ENCODE assay signal across 22 cellular contexts in the genomic region with DNA sequence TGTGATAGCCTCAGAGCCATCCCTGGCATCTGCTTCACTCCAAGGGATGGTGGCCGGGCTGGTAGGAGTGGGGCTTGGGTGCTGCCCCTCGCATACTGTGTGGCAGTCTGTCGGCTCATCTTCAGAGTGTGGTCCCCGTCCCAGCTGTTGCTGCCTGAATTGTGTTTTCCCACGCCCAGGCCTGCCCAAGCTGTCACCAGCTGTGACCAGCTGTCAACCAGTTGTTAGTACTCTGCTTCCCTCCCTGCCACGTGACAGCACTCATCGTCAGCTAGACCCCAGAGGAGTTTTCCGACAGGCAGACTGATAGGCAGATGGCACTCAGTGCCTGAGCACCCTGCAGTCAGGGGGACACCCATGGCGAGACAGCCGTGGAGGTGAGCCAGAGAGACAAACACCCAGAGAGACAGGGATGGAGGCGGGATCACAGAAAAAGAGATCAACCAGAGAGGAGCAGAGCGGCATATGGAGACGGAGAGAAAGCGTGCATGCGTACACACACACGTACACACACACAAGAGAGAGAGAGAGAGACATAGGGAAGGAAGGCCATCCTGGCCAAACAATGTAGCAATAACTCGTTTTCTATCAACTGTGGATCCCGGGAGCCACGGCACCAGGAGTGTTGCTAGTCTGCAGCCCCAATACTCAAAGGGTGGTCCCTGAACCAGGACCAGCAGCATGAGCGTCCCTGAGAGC. TPM values are rescaled to one million over a fixed set of nuclear protein-coding genes. Genes with fewer than 3 reads are reported as not detected.
DNase-seq lines count a peak whose midpoint lies in the region; ATAC-seq and TF ChIP-seq lines count a peak whose summit lies in the region.
"Had no signal": no experiment of that assay in that cellular context is flagged by ENCODE, and none has a peak within 500 bp of the region (broad histone marks: within the 10 kb centered on the region; RNA-seq: fewer than 3 reads in every experiment).

No MANE protein-coding gene starts in this region.

- CTCF ChIA-PET in Caco-2 (lab: Charles Lee), result interaction anchor here (1.1 kb wide), 1 partner anchor 50 kb away, joined by 3 read pairs; no protein-coding TSS in a partner anchor
- CTCF ChIA-PET in CD8-positive, alpha-beta T cell (lab: Charles Lee), result no interaction called here

- no peak overlapping the region for H3K4me3 ChIP-seq in Caco-2 (ENCODE audit: low read depth, low read length)
- no peak overlapping the region for H3K4me3 ChIP-seq in CD8-positive, alpha-beta T cell (ENCODE audit: low read depth, low read length)
- H3K4me3 ChIP-seq: BLaER1, left lung, PC-9, SJSA1 had no signal

- H3K4me3 Mint-ChIP-seq in Caco-2 (ENCODE audit: unreplicated experiment), result no peak overlapping the region
- H3K4me3 Mint-ChIP-seq in glutamatergic neuron (ENCODE audit: unreplicated experiment), result peak overlapping the region; percentile 67
- H3K4me3 Mint-ChIP-seq in nephron progenitor cell, result no peak overlapping the region
- H3K4me3 Mint-ChIP-seq in CD8-positive, alpha-beta T cell, result no peak overlapping the region
- H3K4me3 Mint-ChIP-seq: activated CD4-positive, alpha-beta T cell treated with anti-CD3 and anti-CD28 coated beads, Interleukin-2, amount 10 ng/mL, durations not matched to agents 24 days and 14 days; activated naive CD8-positive, alpha-beta T cell treated with anti-CD3 and anti-CD28 coated beads for 36 hours; IgD-negative memory B cell; T-helper 1 cell treated with Interleukin-12 subunit alpha and Interleukin-12 subunit beta and Interleukin-4 antibody, amounts not matched to agents 30 μg/mL and 1 μg/mL, for 36 hours had no signal

- H3K9me3 ChIP-seq in Caco-2, result no peaks in the 10 kb centered on the region
- H3K9me3 ChIP-seq in CD8-positive, alpha-beta T cell (ENCODE audit: low read length), result no peaks in the 10 kb centered on the region
- H3K9me3 ChIP-seq: BLaER1, left lung, SJSA1 had no signal

- ATAC-seq in CD8-positive, alpha-beta T cell, result no peak

- H3K36me3 Mint-ChIP-seq in Caco-2 (ENCODE audit: insufficient read depth, unreplicated experiment), result peaks cover 7% of the 10 kb centered on the region
- no peaks in the 10 kb centered on the region for H3K36me3 Mint-ChIP-seq in glutamatergic neuron (ENCODE audit: unreplicated experiment)
- no peaks in the 10 kb centered on the region for H3K36me3 Mint-ChIP-seq in nephron progenitor cell (ENCODE audit: low read depth)
- H3K36me3 Mint-ChIP-seq in CD8-positive, alpha-beta T cell, result no peaks in the 10 kb centered on the region
- H3K36me3 Mint-ChIP-seq: activated naive CD8-positive, alpha-beta T cell treated with anti-CD3 and anti-CD28 coated beads for 36 hours; IgD-negative memory B cell had no signal

- peaks cover 58% of the 10 kb centered on the region for H3K4me1 Mint-ChIP-seq in Caco-2 (ENCODE audit: low read depth, unreplicated experiment)
- peaks cover 44% of the 10 kb centered on the region for H3K4me1 Mint-ChIP-seq in glutamatergic neuron (ENCODE audit: low read depth, unreplicated experiment)
- H3K4me1 Mint-ChIP-seq in nephron progenitor cell, result peaks cover 78% of the 10 kb centered on the region
- H3K4me1 Mint-ChIP-seq in CD8-positive, alpha-beta T cell (ENCODE audit: low read depth), result no peaks in the 10 kb centered on the region
- H3K4me1 Mint-ChIP-seq: activated CD4-positive, alpha-beta T cell treated with anti-CD3 and anti-CD28 coated beads, Interleukin-2, amount 10 ng/mL, durations not matched to agents 24 days and 14 days; activated naive CD8-positive, alpha-beta T cell treated with anti-CD3 and anti-CD28 coated beads for 36 hours; IgD-negative memory B cell had no signal

- no peaks in the 10 kb centered on the region for H3K36me3 ChIP-seq in Caco-2 (ENCODE audit: control insufficient read depth, insufficient read depth, low read length)
- H3K36me3 ChIP-seq in CD8-positive, alpha-beta T cell (ENCODE audit: insufficient read depth, low read length), result no peaks in the 10 kb centered on the region
- H3K36me3 ChIP-seq: BLaER1, left lung, SJSA1 had no signal

- H3K4me1 ChIP-seq in Caco-2, result peaks cover 45% of the 10 kb centered on the region
- H3K4me1 ChIP-seq in CD8-positive, alpha-beta T cell (ENCODE audit: insufficient read depth, low read length), result no peaks in the 10 kb centered on the region
- H3K4me1 ChIP-seq: BLaER1, left lung, SJSA1 had no signal

- DNase-seq in Caco-2, result no peak
- peak; percentile 63 for DNase-seq in NCI-H2171 (lab: John Stamatoyannopoulos, UW)
- DNase-seq in glutamatergic neuron, result peak; percentile 82
- DNase-seq in nephron progenitor cell, result no peak
- no peak for DNase-seq in CD8-positive, alpha-beta T cell
- DNase-seq in islet precursor cell, result no peak
- no peak for DNase-seq in NCI-H1436 treated with DMSO at 0.1 percent for 48 hours (lab: John Stamatoyannopoulos, UW)
- no peak for DNase-seq in NAMALWA (ENCODE audit: low spot score)
- DNase-seq: activated CD4-positive, alpha-beta T cell treated with anti-CD3 and anti-CD28 coated beads, Interleukin-2, amount 10 ng/mL, durations not matched to agents 24 days and 14 days; activated naive CD8-positive, alpha-beta T cell treated with anti-CD3 and anti-CD28 coated beads for 36 hours; HCEC 1CT; head of caudate nucleus; NCI-H1417; nucleus accumbens; PC-9; stimulated activated CD4-positive, alpha-beta T cell treated with anti-CD3 and anti-CD28 coated beads, Interleukin-15, amount 100 ng/mL, for 24 hours had no signal

- intact Hi-C loops in Caco-2 (cut with micrococcal nuclease; ENCODE audit: unreplicated experiment), result loop anchor here (5.0 kb wide), 1 partner anchor 93 kb away; no protein-coding TSS in a partner anchor
- intact Hi-C loops in CD8-positive, alpha-beta T cell (cut with DNase I, micrococcal nuclease), result no loop called here

- H3K9me3 Mint-ChIP-seq in Caco-2 (ENCODE audit: unreplicated experiment) (no peaks in the 10 kb centered on the region), glutamatergic neuron (ENCODE audit: unreplicated experiment) (peaks cover 17% of the 10 kb centered on the region), nephron progenitor cell (no peaks in the 10 kb centered on the region)
- no peaks in the 10 kb centered on the region for H3K9me3 Mint-ChIP-seq in CD8-positive, alpha-beta T cell
- H3K9me3 Mint-ChIP-seq: activated CD4-positive, alpha-beta T cell treated with anti-CD3 and anti-CD28 coated beads, Interleukin-2, amount 10 ng/mL, durations not matched to agents 24 days and 14 days; activated naive CD8-positive, alpha-beta T cell treated with anti-CD3 and anti-CD28 coated beads for 36 hours; T-helper 1 cell treated with Interleukin-12 subunit alpha and Interleukin-12 subunit beta and Interleukin-4 antibody, amounts not matched to agents 30 μg/mL and 1 μg/mL, for 36 hours had no signal

- POLR2A ChIA-PET in Caco-2 (lab: Charles Lee), result no interaction called here
- POLR2A ChIA-PET in CD8-positive, alpha-beta T cell (lab: Charles Lee), result no interaction called here

- no peak overlapping the region for H3K27ac ChIP-seq in CD8-positive, alpha-beta T cell (ENCODE audit: low read depth, low read length)
- H3K27ac ChIP-seq: BLaER1, left lung, PC-9, SJSA1 had no signal

- H3K27me3 Mint-ChIP-seq in Caco-2 (ENCODE audit: insufficient read depth, unreplicated experiment) (no peaks in the 10 kb centered on the region), glutamatergic neuron (ENCODE audit: unreplicated experiment) (peaks cover 18% of the 10 kb centered on the region), nephron progenitor cell (ENCODE audit: low read depth, poor library complexity) (no peaks in the 10 kb centered on the region)
- H3K27me3 Mint-ChIP-seq in CD8-positive, alpha-beta T cell (ENCODE audit: low read depth), result no peaks in the 10 kb centered on the region
- H3K27me3 Mint-ChIP-seq: activated CD4-positive, alpha-beta T cell treated with anti-CD3 and anti-CD28 coated beads, Interleukin-2, amount 10 ng/mL, durations not matched to agents 24 days and 14 days had no signal

- H3K27me3 ChIP-seq in Caco-2 (replicated peaks; ENCODE audit: control insufficient read depth, insufficient read depth, low read length), result no peaks in the 10 kb centered on the region
- no peaks in the 10 kb centered on the region for H3K27me3 ChIP-seq in CD8-positive, alpha-beta T cell (ENCODE audit: insufficient read depth, low read length)
- H3K27me3 ChIP-seq: BLaER1, left lung, SJSA1 had no signal

- H3K27ac Mint-ChIP-seq in Caco-2 (ENCODE audit: unreplicated experiment) (peak overlapping the region; percentile 96), glutamatergic neuron (ENCODE audit: unreplicated experiment) (peak overlapping the region; percentile 99), nephron progenitor cell (peak overlapping the region; percentile 68)
- no peak overlapping the region for H3K27ac Mint-ChIP-seq in CD8-positive, alpha-beta T cell
- H3K27ac Mint-ChIP-seq: activated CD4-positive, alpha-beta T cell treated with anti-CD3 and anti-CD28 coated beads, Interleukin-2, amount 10 ng/mL, durations not matched to agents 24 days and 14 days; activated naive CD8-positive, alpha-beta T cell treated with anti-CD3 and anti-CD28 coated beads for 36 hours; IgD-negative memory B cell; T-helper 1 cell treated with Interleukin-12 subunit alpha and Interleukin-12 subunit beta and Interleukin-4 antibody, amounts not matched to agents 30 μg/mL and 1 μg/mL, for 36 hours had no signal

- TF ChIP-seq CTCF in Caco-2 (IDR thresholded peaks at IDR 0.05; ENCODE audit: insufficient read depth in 1 of 2, low read depth in 1 of 2, low read length in 1 of 2, severe bottlenecking in 1 of 2, unreplicated experiment in 1 of 2) (no peak), glutamatergic neuron (IDR thresholded peaks at IDR 0.05; ENCODE audit: partially characterized antibody, unreplicated experiment) (no peak), nephron progenitor cell (IDR thresholded peaks at IDR 0.05) (no peak)
- TF ChIP-seq CTCF in CD8-positive, alpha-beta T cell (IDR thresholded peaks at IDR 0.05), result no peak

- no TSS peak for BruUV-seq in Caco-2 (replicated peaks; lab: Mats Ljungman, UMichigan)

RNA-seq across cellular contexts. Expression of a gene that starts 50.4 kb away (rescaled TPM):
- total RNA-seq in Caco-2 (2022), result 46.6 and 54.4 TPM in 2 replicates
- total RNA-seq in glutamatergic neuron (ENCODE audit: unreplicated experiment), result 43.8 TPM
- not detected for total RNA-seq in CD8-positive, alpha-beta T cell
- total RNA-seq: activated CD4-positive, alpha-beta T cell treated with anti-CD3 and anti-CD28 coated beads, Interleukin-2, amount 10 ng/mL, durations not matched to agents 24 days and 14 days; M059J; PC-9 had no signal

Comparison
In these comparisons a context has a peak if more than half of its experiments do, and no peak if none do; other contexts are left out.
1. DNase-seq: peak in NCI-H2171 (single experiment) and glutamatergic neuron (single experiment); none in Caco-2 (0 of 2), nephron progenitor cell (single experiment), CD8-positive, alpha-beta T cell (0 of 7), islet precursor cell (single experiment), NCI-H1436 treated with DMSO at 0.1 percent for 48 hours (single experiment) and NAMALWA (single experiment).
2. RNA of a gene that starts 50.4 kb away (total RNA-seq): 46.6 to 54.4 TPM in Caco-2 and 43.8 TPM in glutamatergic neuron (single experiment); not detected in CD8-positive, alpha-beta T cell; every median in the first group is over 10 times any median in the second.